In genomic region chr6:7124631-7125030, GRCh38 we compare ENCODE assay signal across 18 cellular contexts. TPM values are rescaled to one million over a fixed set of nuclear protein-coding genes. Genes with fewer than 3 reads are reported as not detected.
DNase-seq lines count a peak whose midpoint lies in the region; ATAC-seq and TF ChIP-seq lines count a peak whose summit lies in the region.
"Had no signal": no experiment of that assay in that cellular context is flagged by ENCODE, and none has a peak within 500 bp of the region (broad histone marks: within the 10 kb centered on the region; RNA-seq: fewer than 3 reads in every experiment).

No MANE protein-coding gene starts in this region.

- DNase-seq in left ventricle myocardium inferior = no peak
- no peak for DNase-seq in Right ventricle myocardium inferior (ENCODE audit: missing footprints)
- no peak for DNase-seq in activated naive CD8-positive, alpha-beta T cell treated with anti-CD3 and anti-CD28 coated beads, Interleukin-2, amount 50 U/mL, for 24 hours
- DNase-seq in memory B cell (ENCODE audit: low spot score in 2 of 2) = no peak
- DNase-seq in type B pancreatic cell (ENCODE audit: extremely low spot score, unreplicated experiment) = no peak
- DNase-seq in AML-193 (lab: John Stamatoyannopoulos, UW) = no peak
- DNase-seq: activated CD4-positive, alpha-beta T cell treated with anti-CD3 and anti-CD28 coated beads for 48 hours; DMS153; NCI-H1092; NCI-H2227 treated with DMSO at 0.1 percent for 48 hours; ovary; PC-9; SW 1271; trophoblast cell had no signal

- TF ChIP-seq CTCF in left ventricle myocardium inferior (IDR thresholded peaks at IDR 0.05; ENCODE audit: borderline replicate concordance) (no peak), type B pancreatic cell (conservative IDR thresholded peaks at IDR 0.05) (no peak)

- intact Hi-C loops in left ventricle myocardium inferior (cut with micrococcal nuclease) (no loop called here), Right ventricle myocardium inferior (cut with DNase I) (no loop called here)

- no peaks in the 10 kb centered on the region for H3K27me3 ChIP-seq in left ventricle myocardium inferior (ENCODE audit: low read depth)
- H3K27me3 ChIP-seq: ovary had no signal

- peaks cover 87% of the 10 kb centered on the region for H3K4me1 ChIP-seq in left ventricle myocardium inferior

- no peaks in the 10 kb centered on the region for H3K9me3 ChIP-seq in left ventricle myocardium inferior (replicated peaks)
- H3K9me3 ChIP-seq: ovary had no signal

- peak overlapping the region; percentile 36 for H3K27ac ChIP-seq in left ventricle myocardium inferior (replicated peaks)
- H3K27ac ChIP-seq: ovary, PC-9 had no signal

- ATAC-seq in Right ventricle myocardium inferior (no peak), memory B cell (ENCODE audit: low read depth) (no peak), HG02571 (IDR thresholded peaks at IDR 0.05; ENCODE audit: unreplicated experiment) (no peak), HG03354 (IDR thresholded peaks at IDR 0.05; ENCODE audit: poor library complexity, severe bottlenecking, unreplicated experiment) (no peak)
- peak; percentile 48 for ATAC-seq in activated naive CD8-positive, alpha-beta T cell treated with anti-CD3 and anti-CD28 coated beads, Interleukin-2, amount 50 U/mL, for 24 hours

- H3K27me3 Mint-ChIP-seq in activated naive CD8-positive, alpha-beta T cell treated with anti-CD3 and anti-CD28 coated beads, Interleukin-2, amount 50 U/mL, for 24 hours = no peaks in the 10 kb centered on the region
- no peaks in the 10 kb centered on the region for H3K27me3 Mint-ChIP-seq in memory B cell
- H3K27me3 Mint-ChIP-seq in type B pancreatic cell = no peaks in the 10 kb centered on the region

- H3K4me3 Mint-ChIP-seq in activated naive CD8-positive, alpha-beta T cell treated with anti-CD3 and anti-CD28 coated beads, Interleukin-2, amount 50 U/mL, for 24 hours = no peak overlapping the region
- H3K4me3 Mint-ChIP-seq in memory B cell (no peak overlapping the region), type B pancreatic cell (no peak overlapping the region)
- H3K4me3 Mint-ChIP-seq: activated T-helper 1 cell treated with anti-CD3 and anti-CD28 coated beads, Interleukin-12 subunit alpha, Interleukin-12 subunit beta, Interleukin-2, Interleukin-4 antibody, amounts not matched to agents 30 ng/mL and 10 ng/mL and 1 ng/mL, durations not matched to agents 14 hours and 24 hours and 36 hours had no signal

- H3K36me3 ChIP-seq in left ventricle myocardium inferior = no peaks in the 10 kb centered on the region
- H3K36me3 ChIP-seq: ovary had no signal

- H3K9me3 Mint-ChIP-seq in activated naive CD8-positive, alpha-beta T cell treated with anti-CD3 and anti-CD28 coated beads, Interleukin-2, amount 50 U/mL, for 24 hours = no peaks in the 10 kb centered on the region
- no peaks in the 10 kb centered on the region for H3K9me3 Mint-ChIP-seq in memory B cell
- H3K9me3 Mint-ChIP-seq in type B pancreatic cell = no peaks in the 10 kb centered on the region
- H3K9me3 Mint-ChIP-seq: activated T-helper 1 cell treated with anti-CD3 and anti-CD28 coated beads, Interleukin-12 subunit alpha, Interleukin-12 subunit beta, Interleukin-2, Interleukin-4 antibody, amounts not matched to agents 30 ng/mL and 10 ng/mL and 1 ng/mL, durations not matched to agents 14 hours and 24 hours and 36 hours had no signal

- no peak overlapping the region for H3K4me3 ChIP-seq in left ventricle myocardium inferior
- H3K4me3 ChIP-seq: lung, ovary, PC-9 had no signal

- H3K36me3 Mint-ChIP-seq in activated naive CD8-positive, alpha-beta T cell treated with anti-CD3 and anti-CD28 coated beads, Interleukin-2, amount 50 U/mL, for 24 hours (ENCODE audit: low read depth) = peaks cover 39% of the 10 kb centered on the region
- peaks cover 16% of the 10 kb centered on the region for H3K36me3 Mint-ChIP-seq in memory B cell
- H3K36me3 Mint-ChIP-seq in type B pancreatic cell = peaks cover 37% of the 10 kb centered on the region

- peaks cover 59% of the 10 kb centered on the region for H3K4me1 Mint-ChIP-seq in activated naive CD8-positive, alpha-beta T cell treated with anti-CD3 and anti-CD28 coated beads, Interleukin-2, amount 50 U/mL, for 24 hours
- peaks cover 48% of the 10 kb centered on the region for H3K4me1 Mint-ChIP-seq in memory B cell
- H3K4me1 Mint-ChIP-seq in type B pancreatic cell (ENCODE audit: unreplicated experiment) = peaks cover 47% of the 10 kb centered on the region

- no peak overlapping the region for H3K27ac Mint-ChIP-seq in activated naive CD8-positive, alpha-beta T cell treated with anti-CD3 and anti-CD28 coated beads, Interleukin-2, amount 50 U/mL, for 24 hours
- H3K27ac Mint-ChIP-seq in memory B cell = peak overlapping the region; percentile 76
- H3K27ac Mint-ChIP-seq in type B pancreatic cell = peak overlapping the region; percentile 73
- H3K27ac Mint-ChIP-seq: activated T-helper 1 cell treated with anti-CD3 and anti-CD28 coated beads, Interleukin-12 subunit alpha, Interleukin-12 subunit beta, Interleukin-2, Interleukin-4 antibody, amounts not matched to agents 30 ng/mL and 10 ng/mL and 1 ng/mL, durations not matched to agents 14 hours and 24 hours and 36 hours had no signal

RNA-seq across cellular contexts. Expression of gene RREB1, which starts 16.9 kb away (rescaled TPM):
- 33.3 TPM for total RNA-seq in left ventricle myocardium inferior
- 34.2 TPM for total RNA-seq in Right ventricle myocardium inferior
- total RNA-seq in type B pancreatic cell (ENCODE audit: low replicate concordance) = 43.9 and 67.0 TPM in 2 replicates
